ENCODE assay signal across 19 cellular contexts in the genomic region with DNA sequence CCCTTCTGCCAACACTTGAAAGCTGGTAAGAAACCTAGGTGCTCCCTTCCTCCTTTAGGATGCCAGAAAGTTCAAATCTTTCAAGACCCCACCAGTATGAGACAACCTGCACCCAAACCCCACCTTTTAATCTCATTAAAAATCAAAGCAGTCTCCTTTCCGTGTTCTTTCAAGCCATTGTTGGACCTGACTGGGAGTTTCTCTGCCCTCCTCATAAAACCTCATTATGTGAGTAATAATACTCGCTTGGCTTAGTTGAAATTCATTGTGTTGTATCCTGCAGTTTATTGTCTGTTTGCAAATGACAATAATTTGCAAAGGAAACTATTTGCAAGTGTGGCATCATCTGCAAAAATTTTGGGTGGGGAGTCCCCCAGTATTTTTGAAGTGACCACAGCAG.
DNase-seq lines count a peak whose midpoint lies in the region; ATAC-seq, FAIRE-seq and TF ChIP-seq lines count a peak whose summit lies in the region.
"Had no signal": no experiment of that assay in that cellular context is flagged by ENCODE, and none has a peak within 500 bp of the region (broad histone marks: within the 10 kb centered on the region; RNA-seq: fewer than 3 reads in every experiment).

No MANE protein-coding gene starts in this region.

- H3K27ac ChIP-seq in GM23338 (ENCODE audit: low read depth) (no peak overlapping the region), H9 (ENCODE audit: insufficient read length, low read depth, low read length) (no peak overlapping the region), PC-3 (ENCODE audit: low read length) (no peak overlapping the region), H1 (ENCODE audit: low read depth, low read length) (no peak overlapping the region), MM.1S (ENCODE audit: low read length) (no peak overlapping the region)
- H3K27ac ChIP-seq: GM23248 had no signal

- DNase-seq in GM23338 (ENCODE audit: low spot score), result no peak
- DNase-seq in H9, result no peak
- no peak for DNase-seq in PC-3
- DNase-seq in H1 (ENCODE audit: low read depth in 1 of 2, low spot score in 2 of 2), result no peak
- no peak for DNase-seq in MG63
- DNase-seq in HT-29 (ENCODE audit: low spot score), result no peak
- no peak for DNase-seq in MM.1S
- DNase-seq: C1 segment of cervical spinal cord; Calu3; CD4-positive, alpha-beta memory T cell; COR-L47; DMS53; DMS79 treated with DMSO at 0.1 percent for 48 hours; GF-D8; GM23248 had no signal

- POLR2A ChIA-PET in PC-3 (lab: Charles Lee; ENCODE audit: unreplicated experiment), result no interaction called here
- POLR2A ChIA-PET in H1 (lab: Charles Lee; ENCODE audit: partially characterized antibody), result no interaction called here

- H3F3A ChIP-seq in GM23338 (replicated peaks; ENCODE audit: low read depth) (no peaks in the 10 kb centered on the region), PC-3 (ENCODE audit: low read length, unreplicated experiment) (no peaks in the 10 kb centered on the region), MM.1S (ENCODE audit: insufficient read depth, low read length) (no peaks in the 10 kb centered on the region)

- no peaks in the 10 kb centered on the region for H3K36me3 ChIP-seq in GM23338 (ENCODE audit: insufficient read depth)
- H3K36me3 ChIP-seq in PC-3 (ENCODE audit: low read depth, low read length), result no peaks in the 10 kb centered on the region
- no peaks in the 10 kb centered on the region for H3K36me3 ChIP-seq in H1 (ENCODE audit: control insufficient read depth in 2 of 4, insufficient read depth in 4 of 4, low read length in 3 of 4)
- no peaks in the 10 kb centered on the region for H3K36me3 ChIP-seq in MG63
- no peaks in the 10 kb centered on the region for H3K36me3 ChIP-seq in MM.1S (replicated peaks; ENCODE audit: insufficient read depth, low read length)

- no peak overlapping the region for H4K8ac ChIP-seq in H9 (replicated peaks; ENCODE audit: insufficient read length, low read depth, low read length)
- no peak overlapping the region for H4K8ac ChIP-seq in H1 (ENCODE audit: extremely low read depth, insufficient read depth, low read length)

- H3K9me3 Mint-ChIP-seq in GM23338, result no peaks in the 10 kb centered on the region
- H3K9me3 Mint-ChIP-seq in H9, result no peaks in the 10 kb centered on the region
- H3K9me3 Mint-ChIP-seq: CD4-positive, alpha-beta memory T cell had no signal

- H2AFZ ChIP-seq in GM23338, result peak overlapping the region; percentile 86
- peak overlapping the region; percentile 65 for H2AFZ ChIP-seq in H9 (ENCODE audit: low read length)
- H2AFZ ChIP-seq in PC-3 (ENCODE audit: low read length), result peak overlapping the region; percentile 49
- H2AFZ ChIP-seq in H1 (ENCODE audit: low read length), result peak overlapping the region; percentile 66; the same call in 1 of the 2 replicates
- no peak overlapping the region for H2AFZ ChIP-seq in MM.1S (ENCODE audit: low read length)
- H2AFZ ChIP-seq: GM23248 had no signal

- CTCF ChIA-PET in PC-3 (lab: Charles Lee) (no interaction called here), H1 (lab: Charles Lee; ENCODE audit: partially characterized antibody) (interaction anchor here (1.0 kb wide), 1 partner anchor 39 kb away, joined by 3 read pairs; no protein-coding TSS in a partner anchor)

- H3K27me3 ChIP-seq in GM23338 (ENCODE audit: insufficient read depth), result no peaks in the 10 kb centered on the region
- no peaks in the 10 kb centered on the region for H3K27me3 ChIP-seq in H9 (ENCODE audit: insufficient read depth, low read length)
- no peaks in the 10 kb centered on the region for H3K27me3 ChIP-seq in PC-3 (ENCODE audit: low read length)
- no peaks in the 10 kb centered on the region for H3K27me3 ChIP-seq in H1 (replicated peaks in 1 of 4; ENCODE audit: control insufficient read depth in 3 of 4, extremely low read depth in 1 of 4, insufficient read depth in 3 of 4, low read length in 3 of 4)
- H3K27me3 ChIP-seq in MG63, result no peaks in the 10 kb centered on the region
- H3K27me3 ChIP-seq in MM.1S (replicated peaks; ENCODE audit: insufficient read depth, low read length), result no peaks in the 10 kb centered on the region

- H3K4me2 ChIP-seq in GM23338 (peak overlapping the region; percentile 21; the same call in 1 of the 2 replicates), H9 (ENCODE audit: insufficient read depth, insufficient read length, low read length) (no peak overlapping the region), PC-3 (ENCODE audit: low read length) (no peak overlapping the region), H1 (ENCODE audit: insufficient read depth in 1 of 2, low read depth in 2 of 2, low read length in 2 of 2) (no peak overlapping the region), MM.1S (ENCODE audit: low read depth, low read length) (no peak overlapping the region)

- H3K23me2 ChIP-seq in H9 (ENCODE audit: insufficient read length, low read depth, low read length, poor library complexity, severe bottlenecking), result no peaks in the 10 kb centered on the region
- H3K23me2 ChIP-seq in H1 (ENCODE audit: low read depth, low read length), result no peaks in the 10 kb centered on the region

- H3K18ac ChIP-seq in H9 (ENCODE audit: insufficient read length, low read depth, low read length) (no peak overlapping the region), H1 (ENCODE audit: extremely low read depth, low read length) (no peak overlapping the region)

- H3K27ac Mint-ChIP-seq in GM23338 (peak overlapping the region; percentile 73), H9 (peak overlapping the region; percentile 8 to 84 (median 13); a peak in 3 of 7 replicates)
- H3K27ac Mint-ChIP-seq: CD4-positive, alpha-beta memory T cell had no signal

- peaks cover 9% of the 10 kb centered on the region for H3K4me1 ChIP-seq in GM23338 (ENCODE audit: insufficient read depth)
- H3K4me1 ChIP-seq in H9 (ENCODE audit: insufficient read depth, low read length), result no peaks in the 10 kb centered on the region
- peaks cover 24% of the 10 kb centered on the region for H3K4me1 ChIP-seq in PC-3 (ENCODE audit: insufficient read depth, low read length)
- H3K4me1 ChIP-seq in H1 (replicated peaks in 1 of 4; ENCODE audit: control insufficient read depth in 3 of 4, insufficient read depth in 4 of 4, low read length in 3 of 4), result no peaks in the 10 kb centered on the region; a peak in 1 of 7 replicates
- no peaks in the 10 kb centered on the region for H3K4me1 ChIP-seq in MM.1S (ENCODE audit: low read length)

- intact Hi-C loops in PC-3 (cut with micrococcal nuclease), result loop anchor here (5.0 kb wide), 2 partner anchors 44 to 76 kb away; no protein-coding TSS in a partner anchor

- H3K4me3 Mint-ChIP-seq in GM23338 (no peak overlapping the region), H9 (no peak overlapping the region)
- H3K4me3 Mint-ChIP-seq: CD4-positive, alpha-beta memory T cell had no signal

- no peak for FAIRE-seq in H1 (lab: Jason Lieb, UNC)
- FAIRE-seq: GM12891, H54 had no signal

- no peak overlapping the region for H2BK20ac ChIP-seq in H9 (ENCODE audit: low read depth, low read length, poor library complexity, severe bottlenecking)
- H2BK20ac ChIP-seq in H1 (ENCODE audit: low read length), result no peak overlapping the region

- no peak overlapping the region for H2BK120ac ChIP-seq in H9 (ENCODE audit: low read depth, low read length, poor library complexity, severe bottlenecking)
- H2BK120ac ChIP-seq in H1 (replicated peaks; ENCODE audit: low read depth, low read length), result no peak overlapping the region

- H2BK5ac ChIP-seq in H9 (ENCODE audit: insufficient read length, low read length) (no peak overlapping the region), H1 (ENCODE audit: low read depth, low read length) (no peak overlapping the region)

- WGBS in H9 (ENCODE audit: extremely low coverage, insufficient read length, low lambda C conversion rate), result no CpG with 5 or more reads among the region's 2 CpGs
- 43% methylated on average over 2 of the region's 2 CpGs; no CpG with 5 or more reads in 1 of the 2 experiments for WGBS in H1 (ENCODE audit: extremely low coverage in 1 of 2, insufficient coverage in 1 of 2, insufficient read length in 1 of 2, insufficient replicate concordance in 2 of 2, low coverage in 1 of 2, low lambda C conversion rate in 2 of 2, missing lambda C conversion rate in 1 of 2), 2 experiments

- H2BK12ac ChIP-seq in H9 (ENCODE audit: insufficient read length, low read depth, low read length), result no peak overlapping the region
- H2BK12ac ChIP-seq in H1 (ENCODE audit: low read depth, low read length), result no peak overlapping the region

- H4K91ac ChIP-seq in H9 (ENCODE audit: insufficient read length, low read depth, low read length) (no peak overlapping the region), H1 (replicated peaks; ENCODE audit: insufficient read length, low read length) (no peak overlapping the region)

- H3K27me3 Mint-ChIP-seq in GM23338 (ENCODE audit: insufficient read depth, low read depth, poor library complexity), result peaks cover 1% of the 10 kb centered on the region
- no peaks in the 10 kb centered on the region for H3K27me3 Mint-ChIP-seq in H9 (ENCODE audit: low read depth)
- H3K27me3 Mint-ChIP-seq: CD4-positive, alpha-beta memory T cell had no signal

- H3K23ac ChIP-seq in H9 (ENCODE audit: insufficient read length, low read depth, low read length) (no peak overlapping the region), H1 (ENCODE audit: insufficient read length) (no peak overlapping the region)

- TF ChIP-seq CTCF in GM23338 (conservative IDR thresholded peaks at IDR 0.05; ENCODE audit: low read depth in 2 of 2), result no peak
- no peak for TF ChIP-seq CTCF in H9 (conservative IDR thresholded peaks at IDR 0.05)
- TF ChIP-seq CTCF in PC-3 (conservative IDR thresholded peaks at IDR 0.05; ENCODE audit: low read depth, low read length), result no peak
- no peak for TF ChIP-seq CTCF in H1 (IDR thresholded peaks at IDR 0.05; ENCODE audit: control extremely low read depth in 1 of 3, insufficient read depth in 1 of 3, low read depth in 1 of 3, low read length in 3 of 3)
- no peak for TF ChIP-seq CTCF in MM.1S (IDR thresholded peaks at IDR 0.05; ENCODE audit: low read length)

- no peak overlapping the region for H3K4me3 ChIP-seq in GM23338
- no peak overlapping the region for H3K4me3 ChIP-seq in PC-3 (ENCODE audit: low read length)
- H3K4me3 ChIP-seq in H1 (ENCODE audit: extremely low read depth in 1 of 4, insufficient read depth in 2 of 4, low read depth in 3 of 4, low read length in 4 of 4), result no peak overlapping the region
- no peak overlapping the region for H3K4me3 ChIP-seq in MG63
- H3K4me3 ChIP-seq in MM.1S (ENCODE audit: low read length), result no peak overlapping the region
- H3K4me3 ChIP-seq: GM23248 had no signal

- H3K9me2 ChIP-seq in GM23338 (ENCODE audit: insufficient read depth) (no peaks in the 10 kb centered on the region), PC-3 (replicated peaks; ENCODE audit: low read length) (no peaks in the 10 kb centered on the region), MM.1S (replicated peaks; ENCODE audit: insufficient read depth, low read length) (no peaks in the 10 kb centered on the region)

- H3K9me3 ChIP-seq in H9 (ENCODE audit: control insufficient read depth, low read depth, low read length), result no peaks in the 10 kb centered on the region
- no peaks in the 10 kb centered on the region for H3K9me3 ChIP-seq in PC-3 (ENCODE audit: low read length)
- H3K9me3 ChIP-seq in H1 (ENCODE audit: insufficient read depth in 2 of 2, low read depth in 1 of 2, low read length in 1 of 2), result no peaks in the 10 kb centered on the region
- no peaks in the 10 kb centered on the region for H3K9me3 ChIP-seq in MG63
- H3K9me3 ChIP-seq in MM.1S (replicated peaks; ENCODE audit: insufficient read depth, low read length), result no peaks in the 10 kb centered on the region

- no peak overlapping the region for H3K9ac ChIP-seq in H9 (ENCODE audit: extremely low read depth, insufficient read length, low read length)
- H3K9ac ChIP-seq in PC-3 (ENCODE audit: low read length), result no peak overlapping the region
- no peak overlapping the region for H3K9ac ChIP-seq in H1 (replicated peaks in 1 of 4; ENCODE audit: extremely low read depth in 1 of 4, low read depth in 3 of 4, low read length in 3 of 4)
- no peak overlapping the region for H3K9ac ChIP-seq in MM.1S (ENCODE audit: low read length)
- H3K9ac ChIP-seq: GM23248 had no signal

- no peak for TF ChIP-seq POLR2A in H1 (IDR thresholded peaks at IDR 0.05; ENCODE audit: control extremely low read depth in 1 of 2, low read depth in 2 of 2, low read length in 2 of 2)

- H3K56ac ChIP-seq in H9 (ENCODE audit: insufficient read length, low read depth, low read length) (no peak overlapping the region), H1 (replicated peaks; ENCODE audit: insufficient read length, low read depth, low read length) (no peak overlapping the region)

- H4K20me1 ChIP-seq in GM23338 (replicated peaks; ENCODE audit: insufficient read depth) (no peaks in the 10 kb centered on the region), H9 (ENCODE audit: control insufficient read depth, insufficient read depth, insufficient read length) (no peaks in the 10 kb centered on the region), PC-3 (ENCODE audit: low read length) (no peaks in the 10 kb centered on the region), H1 (replicated peaks in 1 of 2; ENCODE audit: control insufficient read depth in 1 of 2, insufficient read depth in 2 of 2, low read length in 2 of 2) (no peaks in the 10 kb centered on the region), MM.1S (ENCODE audit: insufficient read depth, low read length) (no peaks in the 10 kb centered on the region)

- H3K36me3 Mint-ChIP-seq in GM23338 (ENCODE audit: low read depth), result no peaks in the 10 kb centered on the region
- no peaks in the 10 kb centered on the region for H3K36me3 Mint-ChIP-seq in H9 (ENCODE audit: insufficient read depth in 1 of 3, low read depth in 3 of 3)
- H3K36me3 Mint-ChIP-seq: CD4-positive, alpha-beta memory T cell had no signal

- TF ChIP-seq EP300 in H1 (IDR thresholded peaks at IDR 0.05; ENCODE audit: borderline replicate concordance in 1 of 2, low read depth in 2 of 2, low read length in 2 of 2), result no peak

- H3K4ac ChIP-seq in H9 (ENCODE audit: low read depth, low read length) (no peak overlapping the region), H1 (replicated peaks; ENCODE audit: insufficient read length, low read depth, low read length) (no peak overlapping the region)

- H3K14ac ChIP-seq in H9 (ENCODE audit: insufficient read depth, low read length) (no peak overlapping the region), H1 (ENCODE audit: insufficient read length) (no peak overlapping the region)

- no peak for TF ChIP-seq RAD21 in H1 (IDR thresholded peaks at IDR 0.05 in 1 of 2, conservative IDR thresholded peaks at IDR 0.05 in 1 of 2; ENCODE audit: low read depth in 2 of 2, low read length in 2 of 2)

- BruUV-seq in PC-3 (replicated peaks; lab: Mats Ljungman, UMichigan), result no TSS peak

- H3K79me1 ChIP-seq in H9 (ENCODE audit: insufficient read depth, low read depth, low read length, poor library complexity, severe bottlenecking) (no peaks in the 10 kb centered on the region), H1 (ENCODE audit: low read depth, low read length) (no peaks in the 10 kb centered on the region)

- peaks cover 9% of the 10 kb centered on the region for H3K4me1 Mint-ChIP-seq in GM23338
- H3K4me1 Mint-ChIP-seq in H9, result peaks cover 7 to 8% of the 10 kb centered on the region in 2 experiments
- H3K4me1 Mint-ChIP-seq: CD4-positive, alpha-beta memory T cell had no signal

- H3K79me2 ChIP-seq in GM23338 (replicated peaks; ENCODE audit: insufficient read depth), result no peaks in the 10 kb centered on the region
- H3K79me2 ChIP-seq in H9 (ENCODE audit: insufficient read depth, low read length), result no peaks in the 10 kb centered on the region
- no peaks in the 10 kb centered on the region for H3K79me2 ChIP-seq in PC-3 (ENCODE audit: low read length)
- no peaks in the 10 kb centered on the region for H3K79me2 ChIP-seq in H1 (ENCODE audit: control insufficient read depth in 1 of 2, insufficient read depth in 2 of 2, low read length in 2 of 2)
- no peaks in the 10 kb centered on the region for H3K79me2 ChIP-seq in MM.1S (ENCODE audit: low read length)

- no peak overlapping the region for H4K5ac ChIP-seq in H9 (ENCODE audit: insufficient read length, low read depth, low read length)
- no peak overlapping the region for H4K5ac ChIP-seq in H1 (ENCODE audit: insufficient read length, low read depth, low read length)

- no peak overlapping the region for H2AK5ac ChIP-seq in H9 (ENCODE audit: insufficient read length, low read length)
- H2AK5ac ChIP-seq in H1 (ENCODE audit: low read depth, low read length), result no peak overlapping the region

- H2BK15ac ChIP-seq in H9 (ENCODE audit: low read depth, low read length), result no peak overlapping the region
- H2BK15ac ChIP-seq in H1 (ENCODE audit: low read length), result no peak overlapping the region

- H3T11ph ChIP-seq in H9 (ENCODE audit: low read length), result no peak overlapping the region

- ATAC-seq in GM23338 (no peak), PC-3 (peak; percentile 54; the same call in 1 of the 2 replicates), GM19351 (IDR thresholded peaks at IDR 0.05; ENCODE audit: unreplicated experiment) (no peak)
- ATAC-seq: HCT116 had no signal
